In the genomic region with DNA sequence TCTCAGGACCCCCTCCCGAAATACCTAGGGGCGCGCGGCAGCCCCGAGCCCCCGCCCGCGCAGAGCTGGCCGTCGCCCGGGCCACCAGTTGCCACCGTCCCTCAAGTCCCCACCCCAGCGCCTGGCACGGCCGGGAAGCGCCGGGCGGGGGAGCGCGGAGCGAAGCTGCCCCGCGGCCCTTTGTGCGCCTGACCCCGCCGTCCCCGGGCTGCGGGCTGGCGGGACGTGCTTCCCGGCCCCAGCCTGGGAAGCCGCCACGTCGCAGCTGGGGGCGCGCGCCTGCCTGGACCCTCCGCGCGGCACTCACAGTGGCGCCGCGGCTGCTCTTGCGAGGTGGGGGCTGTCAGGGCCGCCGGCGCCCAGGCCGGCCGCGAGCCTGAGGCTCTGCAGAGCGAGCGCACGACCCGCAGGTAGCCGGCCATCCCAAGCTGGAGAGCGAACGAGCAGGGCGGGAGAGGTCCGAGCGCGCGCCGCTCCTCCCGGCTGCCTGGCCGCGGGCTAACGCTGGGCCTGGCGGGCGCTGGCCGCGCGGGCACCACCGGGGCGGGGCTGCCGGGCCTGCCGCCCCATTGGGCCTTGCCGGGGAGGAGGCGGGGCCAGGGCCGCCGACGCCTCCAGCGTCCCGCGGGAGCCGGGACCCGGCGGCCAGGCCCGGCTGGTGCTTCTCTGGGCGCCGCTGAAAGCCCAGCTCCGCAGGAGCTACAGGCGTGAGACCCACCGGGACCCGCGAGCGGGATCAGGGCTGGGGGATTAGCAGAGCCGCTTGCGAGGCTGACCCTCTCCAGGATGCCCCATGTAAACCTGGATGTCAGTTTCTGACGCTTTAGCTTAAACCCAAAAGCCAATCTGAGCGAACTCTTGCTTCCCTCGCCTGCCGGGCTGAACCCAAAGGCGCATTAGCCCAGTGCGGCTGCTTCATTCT, we compare ENCODE assay signal across 1 cellular context.
TF ChIP-seq lines count a peak whose summit lies in the region.

A gene (minus strand): TSS at position 500 of the 922 bp plus-strand sequence. CDS start 78 bp downstream, at position 422.

TF ChIP-seq in WTC11, 78 proteins besides CTCF, POLR2A, EP300 and RAD21 (continued from another document and continues in another):
- TF ChIP-seq, protein P1, sequence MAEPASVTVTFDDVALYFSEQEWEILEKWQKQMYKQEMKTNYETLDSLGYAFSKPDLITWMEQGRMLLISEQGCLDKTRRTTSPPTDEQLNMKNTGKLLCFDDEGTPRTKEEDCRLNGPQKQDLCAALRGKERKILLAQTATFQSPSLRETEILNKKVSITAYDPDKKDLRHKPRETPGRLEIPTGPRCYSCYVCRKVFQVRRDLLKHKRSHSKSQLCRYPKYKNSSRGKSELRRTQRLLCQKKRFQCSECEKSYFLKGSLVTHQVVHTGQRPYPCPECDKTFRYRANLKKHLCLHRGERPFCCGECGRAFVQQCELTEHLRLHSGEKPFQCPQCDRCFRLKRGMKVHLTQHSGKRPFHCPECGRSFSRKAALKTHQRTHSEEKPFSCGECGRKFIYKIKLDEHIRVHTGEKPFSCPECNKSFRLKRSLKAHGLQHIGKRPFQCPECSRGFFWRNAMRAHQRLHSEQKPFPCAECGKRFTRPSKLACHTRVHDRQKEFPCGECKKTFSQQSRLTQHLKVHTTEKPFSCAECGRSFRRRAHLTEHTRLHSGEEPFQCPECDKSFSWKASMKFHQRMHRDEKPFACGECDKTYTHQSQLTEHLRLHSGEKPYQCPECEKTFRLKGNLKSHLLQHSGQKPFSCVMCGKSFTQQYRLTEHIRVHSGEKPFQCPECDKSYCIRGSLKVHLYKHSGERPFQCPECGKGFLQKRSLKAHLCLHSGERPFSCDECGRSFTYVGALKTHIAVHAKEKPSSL (CRISPR knock-in tag; conservative IDR thresholded peaks at IDR 0.05), result no peak
- TF ChIP-seq CBFB (CRISPR knock-in tag; IDR thresholded peaks at IDR 0.05; ENCODE audit: low read depth) (peak; percentile 85; the same call in 1 of the 2 replicates), ZNF232 (CRISPR knock-in tag; IDR thresholded peaks at IDR 0.05) (no peak), TEAD4 (CRISPR knock-in tag; IDR thresholded peaks at IDR 0.05) (no peak), ESRRA (CRISPR knock-in tag; IDR thresholded peaks at IDR 0.05; ENCODE audit: borderline replicate concordance) (no peak), CREM (CRISPR knock-in tag; IDR thresholded peaks at IDR 0.05) (no peak), JUN (CRISPR knock-in tag; IDR thresholded peaks at IDR 0.05) (0 out of 2 replicates have a peak, but pooled peaks have one; percentile 11), OVOL2 (CRISPR knock-in tag; IDR thresholded peaks at IDR 0.05; ENCODE audit: borderline replicate concordance) (no peak), TEAD1 (CRISPR knock-in tag; IDR thresholded peaks at IDR 0.05) (no peak), SMAD3 (CRISPR knock-in tag; IDR thresholded peaks at IDR 0.05; ENCODE audit: borderline replicate concordance) (no peak), KAT7 (CRISPR knock-in tag; IDR thresholded peaks at IDR 0.05; ENCODE audit: borderline replicate concordance) (peak; percentile 69; the same call in 1 of the 2 replicates), ETV6 (CRISPR knock-in tag; IDR thresholded peaks at IDR 0.05) (no peak), ATF1 (CRISPR knock-in tag; IDR thresholded peaks at IDR 0.05) (no peak), SP1 (CRISPR knock-in tag; conservative IDR thresholded peaks at IDR 0.05) (peak; percentile 73), RORB (CRISPR knock-in tag; IDR thresholded peaks at IDR 0.05) (no peak), ZNF263 (CRISPR knock-in tag; IDR thresholded peaks at IDR 0.05; ENCODE audit: low read depth) (0 out of 2 replicates have a peak, but pooled peaks have one; percentile 13), ZNF671 (CRISPR knock-in tag; IDR thresholded peaks at IDR 0.05) (no peak), FOXP1 (CRISPR knock-in tag; IDR thresholded peaks at IDR 0.05; ENCODE audit: borderline replicate concordance) (peak; percentile 68; the same call in 1 of the 2 replicates)
- TF ChIP-seq, protein P2, sequence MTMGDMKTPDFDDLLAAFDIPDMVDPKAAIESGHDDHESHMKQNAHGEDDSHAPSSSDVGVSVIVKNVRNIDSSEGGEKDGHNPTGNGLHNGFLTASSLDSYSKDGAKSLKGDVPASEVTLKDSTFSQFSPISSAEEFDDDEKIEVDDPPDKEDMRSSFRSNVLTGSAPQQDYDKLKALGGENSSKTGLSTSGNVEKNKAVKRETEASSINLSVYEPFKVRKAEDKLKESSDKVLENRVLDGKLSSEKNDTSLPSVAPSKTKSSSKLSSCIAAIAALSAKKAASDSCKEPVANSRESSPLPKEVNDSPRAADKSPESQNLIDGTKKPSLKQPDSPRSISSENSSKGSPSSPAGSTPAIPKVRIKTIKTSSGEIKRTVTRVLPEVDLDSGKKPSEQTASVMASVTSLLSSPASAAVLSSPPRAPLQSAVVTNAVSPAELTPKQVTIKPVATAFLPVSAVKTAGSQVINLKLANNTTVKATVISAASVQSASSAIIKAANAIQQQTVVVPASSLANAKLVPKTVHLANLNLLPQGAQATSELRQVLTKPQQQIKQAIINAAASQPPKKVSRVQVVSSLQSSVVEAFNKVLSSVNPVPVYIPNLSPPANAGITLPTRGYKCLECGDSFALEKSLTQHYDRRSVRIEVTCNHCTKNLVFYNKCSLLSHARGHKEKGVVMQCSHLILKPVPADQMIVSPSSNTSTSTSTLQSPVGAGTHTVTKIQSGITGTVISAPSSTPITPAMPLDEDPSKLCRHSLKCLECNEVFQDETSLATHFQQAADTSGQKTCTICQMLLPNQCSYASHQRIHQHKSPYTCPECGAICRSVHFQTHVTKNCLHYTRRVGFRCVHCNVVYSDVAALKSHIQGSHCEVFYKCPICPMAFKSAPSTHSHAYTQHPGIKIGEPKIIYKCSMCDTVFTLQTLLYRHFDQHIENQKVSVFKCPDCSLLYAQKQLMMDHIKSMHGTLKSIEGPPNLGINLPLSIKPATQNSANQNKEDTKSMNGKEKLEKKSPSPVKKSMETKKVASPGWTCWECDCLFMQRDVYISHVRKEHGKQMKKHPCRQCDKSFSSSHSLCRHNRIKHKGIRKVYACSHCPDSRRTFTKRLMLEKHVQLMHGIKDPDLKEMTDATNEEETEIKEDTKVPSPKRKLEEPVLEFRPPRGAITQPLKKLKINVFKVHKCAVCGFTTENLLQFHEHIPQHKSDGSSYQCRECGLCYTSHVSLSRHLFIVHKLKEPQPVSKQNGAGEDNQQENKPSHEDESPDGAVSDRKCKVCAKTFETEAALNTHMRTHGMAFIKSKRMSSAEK (CRISPR knock-in tag; IDR thresholded peaks at IDR 0.05; ENCODE audit: borderline replicate concordance), result no peak
- TF ChIP-seq, protein P3, sequence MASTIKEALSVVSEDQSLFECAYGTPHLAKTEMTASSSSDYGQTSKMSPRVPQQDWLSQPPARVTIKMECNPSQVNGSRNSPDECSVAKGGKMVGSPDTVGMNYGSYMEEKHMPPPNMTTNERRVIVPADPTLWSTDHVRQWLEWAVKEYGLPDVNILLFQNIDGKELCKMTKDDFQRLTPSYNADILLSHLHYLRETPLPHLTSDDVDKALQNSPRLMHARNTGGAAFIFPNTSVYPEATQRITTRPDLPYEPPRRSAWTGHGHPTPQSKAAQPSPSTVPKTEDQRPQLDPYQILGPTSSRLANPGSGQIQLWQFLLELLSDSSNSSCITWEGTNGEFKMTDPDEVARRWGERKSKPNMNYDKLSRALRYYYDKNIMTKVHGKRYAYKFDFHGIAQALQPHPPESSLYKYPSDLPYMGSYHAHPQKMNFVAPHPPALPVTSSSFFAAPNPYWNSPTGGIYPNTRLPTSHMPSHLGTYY (CRISPR knock-in tag; IDR thresholded peaks at IDR 0.05), result no peak
- TF ChIP-seq, protein P4, sequence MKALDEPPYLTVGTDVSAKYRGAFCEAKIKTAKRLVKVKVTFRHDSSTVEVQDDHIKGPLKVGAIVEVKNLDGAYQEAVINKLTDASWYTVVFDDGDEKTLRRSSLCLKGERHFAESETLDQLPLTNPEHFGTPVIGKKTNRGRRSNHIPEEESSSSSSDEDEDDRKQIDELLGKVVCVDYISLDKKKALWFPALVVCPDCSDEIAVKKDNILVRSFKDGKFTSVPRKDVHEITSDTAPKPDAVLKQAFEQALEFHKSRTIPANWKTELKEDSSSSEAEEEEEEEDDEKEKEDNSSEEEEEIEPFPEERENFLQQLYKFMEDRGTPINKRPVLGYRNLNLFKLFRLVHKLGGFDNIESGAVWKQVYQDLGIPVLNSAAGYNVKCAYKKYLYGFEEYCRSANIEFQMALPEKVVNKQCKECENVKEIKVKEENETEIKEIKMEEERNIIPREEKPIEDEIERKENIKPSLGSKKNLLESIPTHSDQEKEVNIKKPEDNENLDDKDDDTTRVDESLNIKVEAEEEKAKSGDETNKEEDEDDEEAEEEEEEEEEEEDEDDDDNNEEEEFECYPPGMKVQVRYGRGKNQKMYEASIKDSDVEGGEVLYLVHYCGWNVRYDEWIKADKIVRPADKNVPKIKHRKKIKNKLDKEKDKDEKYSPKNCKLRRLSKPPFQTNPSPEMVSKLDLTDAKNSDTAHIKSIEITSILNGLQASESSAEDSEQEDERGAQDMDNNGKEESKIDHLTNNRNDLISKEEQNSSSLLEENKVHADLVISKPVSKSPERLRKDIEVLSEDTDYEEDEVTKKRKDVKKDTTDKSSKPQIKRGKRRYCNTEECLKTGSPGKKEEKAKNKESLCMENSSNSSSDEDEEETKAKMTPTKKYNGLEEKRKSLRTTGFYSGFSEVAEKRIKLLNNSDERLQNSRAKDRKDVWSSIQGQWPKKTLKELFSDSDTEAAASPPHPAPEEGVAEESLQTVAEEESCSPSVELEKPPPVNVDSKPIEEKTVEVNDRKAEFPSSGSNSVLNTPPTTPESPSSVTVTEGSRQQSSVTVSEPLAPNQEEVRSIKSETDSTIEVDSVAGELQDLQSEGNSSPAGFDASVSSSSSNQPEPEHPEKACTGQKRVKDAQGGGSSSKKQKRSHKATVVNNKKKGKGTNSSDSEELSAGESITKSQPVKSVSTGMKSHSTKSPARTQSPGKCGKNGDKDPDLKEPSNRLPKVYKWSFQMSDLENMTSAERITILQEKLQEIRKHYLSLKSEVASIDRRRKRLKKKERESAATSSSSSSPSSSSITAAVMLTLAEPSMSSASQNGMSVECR (CRISPR knock-in tag; IDR thresholded peaks at IDR 0.05; ENCODE audit: borderline replicate concordance), result peak; percentile 81; the same call in 1 of the 2 replicates
- TF ChIP-seq, protein P5, sequence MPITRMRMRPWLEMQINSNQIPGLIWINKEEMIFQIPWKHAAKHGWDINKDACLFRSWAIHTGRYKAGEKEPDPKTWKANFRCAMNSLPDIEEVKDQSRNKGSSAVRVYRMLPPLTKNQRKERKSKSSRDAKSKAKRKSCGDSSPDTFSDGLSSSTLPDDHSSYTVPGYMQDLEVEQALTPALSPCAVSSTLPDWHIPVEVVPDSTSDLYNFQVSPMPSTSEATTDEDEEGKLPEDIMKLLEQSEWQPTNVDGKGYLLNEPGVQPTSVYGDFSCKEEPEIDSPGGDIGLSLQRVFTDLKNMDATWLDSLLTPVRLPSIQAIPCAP (CRISPR knock-in tag; IDR thresholded peaks at IDR 0.05), result no peak
- TF ChIP-seq, protein P6, sequence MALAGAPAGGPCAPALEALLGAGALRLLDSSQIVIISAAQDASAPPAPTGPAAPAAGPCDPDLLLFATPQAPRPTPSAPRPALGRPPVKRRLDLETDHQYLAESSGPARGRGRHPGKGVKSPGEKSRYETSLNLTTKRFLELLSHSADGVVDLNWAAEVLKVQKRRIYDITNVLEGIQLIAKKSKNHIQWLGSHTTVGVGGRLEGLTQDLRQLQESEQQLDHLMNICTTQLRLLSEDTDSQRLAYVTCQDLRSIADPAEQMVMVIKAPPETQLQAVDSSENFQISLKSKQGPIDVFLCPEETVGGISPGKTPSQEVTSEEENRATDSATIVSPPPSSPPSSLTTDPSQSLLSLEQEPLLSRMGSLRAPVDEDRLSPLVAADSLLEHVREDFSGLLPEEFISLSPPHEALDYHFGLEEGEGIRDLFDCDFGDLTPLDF (CRISPR knock-in tag; IDR thresholded peaks at IDR 0.05), result no peak
- TF ChIP-seq, protein P7, sequence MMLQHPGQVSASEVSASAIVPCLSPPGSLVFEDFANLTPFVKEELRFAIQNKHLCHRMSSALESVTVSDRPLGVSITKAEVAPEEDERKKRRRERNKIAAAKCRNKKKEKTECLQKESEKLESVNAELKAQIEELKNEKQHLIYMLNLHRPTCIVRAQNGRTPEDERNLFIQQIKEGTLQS (CRISPR knock-in tag; conservative IDR thresholded peaks at IDR 0.05), result no peak
- TF ChIP-seq, protein P8, sequence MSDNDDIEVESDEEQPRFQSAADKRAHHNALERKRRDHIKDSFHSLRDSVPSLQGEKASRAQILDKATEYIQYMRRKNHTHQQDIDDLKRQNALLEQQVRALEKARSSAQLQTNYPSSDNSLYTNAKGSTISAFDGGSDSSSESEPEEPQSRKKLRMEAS (CRISPR knock-in tag; IDR thresholded peaks at IDR 0.05), result 0 out of 2 replicates have a peak, but pooled peaks have one; percentile 25
- TF ChIP-seq, protein P9, sequence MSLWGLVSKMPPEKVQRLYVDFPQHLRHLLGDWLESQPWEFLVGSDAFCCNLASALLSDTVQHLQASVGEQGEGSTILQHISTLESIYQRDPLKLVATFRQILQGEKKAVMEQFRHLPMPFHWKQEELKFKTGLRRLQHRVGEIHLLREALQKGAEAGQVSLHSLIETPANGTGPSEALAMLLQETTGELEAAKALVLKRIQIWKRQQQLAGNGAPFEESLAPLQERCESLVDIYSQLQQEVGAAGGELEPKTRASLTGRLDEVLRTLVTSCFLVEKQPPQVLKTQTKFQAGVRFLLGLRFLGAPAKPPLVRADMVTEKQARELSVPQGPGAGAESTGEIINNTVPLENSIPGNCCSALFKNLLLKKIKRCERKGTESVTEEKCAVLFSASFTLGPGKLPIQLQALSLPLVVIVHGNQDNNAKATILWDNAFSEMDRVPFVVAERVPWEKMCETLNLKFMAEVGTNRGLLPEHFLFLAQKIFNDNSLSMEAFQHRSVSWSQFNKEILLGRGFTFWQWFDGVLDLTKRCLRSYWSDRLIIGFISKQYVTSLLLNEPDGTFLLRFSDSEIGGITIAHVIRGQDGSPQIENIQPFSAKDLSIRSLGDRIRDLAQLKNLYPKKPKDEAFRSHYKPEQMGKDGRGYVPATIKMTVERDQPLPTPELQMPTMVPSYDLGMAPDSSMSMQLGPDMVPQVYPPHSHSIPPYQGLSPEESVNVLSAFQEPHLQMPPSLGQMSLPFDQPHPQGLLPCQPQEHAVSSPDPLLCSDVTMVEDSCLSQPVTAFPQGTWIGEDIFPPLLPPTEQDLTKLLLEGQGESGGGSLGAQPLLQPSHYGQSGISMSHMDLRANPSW (CRISPR knock-in tag; conservative IDR thresholded peaks at IDR 0.05; ENCODE audit: low read depth), result no peak
- TF ChIP-seq, protein P10, sequence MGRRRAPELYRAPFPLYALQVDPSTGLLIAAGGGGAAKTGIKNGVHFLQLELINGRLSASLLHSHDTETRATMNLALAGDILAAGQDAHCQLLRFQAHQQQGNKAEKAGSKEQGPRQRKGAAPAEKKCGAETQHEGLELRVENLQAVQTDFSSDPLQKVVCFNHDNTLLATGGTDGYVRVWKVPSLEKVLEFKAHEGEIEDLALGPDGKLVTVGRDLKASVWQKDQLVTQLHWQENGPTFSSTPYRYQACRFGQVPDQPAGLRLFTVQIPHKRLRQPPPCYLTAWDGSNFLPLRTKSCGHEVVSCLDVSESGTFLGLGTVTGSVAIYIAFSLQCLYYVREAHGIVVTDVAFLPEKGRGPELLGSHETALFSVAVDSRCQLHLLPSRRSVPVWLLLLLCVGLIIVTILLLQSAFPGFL (CRISPR knock-in tag; IDR thresholded peaks at IDR 0.05; ENCODE audit: borderline replicate concordance), result no peak
